ENCODE assay signal across 18 cellular contexts in genomic region chr7:140621326-140622035, GRCh38. TPM values are rescaled to one million over a fixed set of nuclear protein-coding genes. Genes with fewer than 3 reads are reported as not detected.
A peak's percentile ranks its signal among the peaks of the same experiment; 100 is the strongest.
DNase-seq lines count a peak whose midpoint lies in the region; ATAC-seq and TF ChIP-seq lines count a peak whose summit lies in the region.
"Had no signal": no experiment of that assay in that cellular context is flagged by ENCODE, and none has a peak within 500 bp of the region (broad histone marks: within the 10 kb centered on the region; RNA-seq: fewer than 3 reads in every experiment).

No MANE protein-coding gene starts in this region.

- intact Hi-C loops in lower lobe of right lung (cut with DNase I), result no loop called here

- H3K27ac Mint-ChIP-seq in brain, result peak overlapping the region in 3 of 5 experiments; percentile 8 to 34 (median 20)
- H3K27ac Mint-ChIP-seq: B cell had no signal

- TF ChIP-seq CTCF in brain (conservative IDR thresholded peaks at IDR 0.05) (no peak), lower lobe of right lung (IDR thresholded peaks at IDR 0.05) (no peak)

- H3K27me3 Mint-ChIP-seq in brain, result no peaks in the 10 kb centered on the region

- H3K36me3 ChIP-seq in lower lobe of right lung, result no peaks in the 10 kb centered on the region

- peaks cover 40% of the 10 kb centered on the region for H3K4me1 Mint-ChIP-seq in brain

- H3K27ac ChIP-seq in lower lobe of right lung, result no peak overlapping the region

- H3K9me3 ChIP-seq in lower lobe of right lung, result no peaks in the 10 kb centered on the region

- DNase-seq in EL (peak; percentile 74), M059J (ENCODE audit: low read depth) (peak; percentile 76), mesenteric fat pad (ENCODE audit: low spot score) (peak; percentile 14), inferior parietal cortex (ENCODE audit: extremely low spot score) (no peak), lower lobe of right lung (no peak), dermis blood vessel endothelial cell (no peak)
- DNase-seq: anterior cingulate cortex; effector CD4-positive, alpha-beta T cell; glutamatergic neuron; islet precursor cell; NCI-H146; NCI-H524 treated with DMSO at 0.1 percent for 48 hours; posterior cingulate gyrus; T1000 had no signal

- no peaks in the 10 kb centered on the region for H3K9me3 Mint-ChIP-seq in brain

- no peak overlapping the region for H3K4me3 ChIP-seq in lower lobe of right lung

- H3K4me3 Mint-ChIP-seq in brain, result no peak overlapping the region
- H3K4me3 Mint-ChIP-seq: B cell had no signal

- H3K36me3 Mint-ChIP-seq in brain, result peaks cover 47% of the 10 kb centered on the region

- ATAC-seq in lower lobe of right lung (no peak), HG02798 (IDR thresholded peaks at IDR 0.05; ENCODE audit: poor library complexity, unreplicated experiment) (no peak)
- ATAC-seq: Right ventricle myocardium inferior had no signal

- no peaks in the 10 kb centered on the region for H3K4me1 ChIP-seq in lower lobe of right lung

- no peaks in the 10 kb centered on the region for H3K27me3 ChIP-seq in lower lobe of right lung (ENCODE audit: low read depth)

RNA-seq across cellular contexts. Expression of gene DENND2A, which starts 19.1 kb away (rescaled TPM):
- total RNA-seq in M059J (2014; rRNA removed; shearing (Covaris generic)), result 11.5 and 19.9 TPM in 2 replicates
- 49.3 TPM for polyA plus RNA-seq in brain (ENCODE audit: insufficient read depth, low read depth, low replicate concordance)
- 24.6 TPM for total RNA-seq in mesenteric fat pad
- total RNA-seq in lower lobe of right lung, result 19.0 TPM
- total RNA-seq in dermis blood vessel endothelial cell, result 0.14 and 1.0 TPM in 2 replicates
- total RNA-seq: B cell had no signal

RNA-seq across cellular contexts. Expression of gene ADCK2, which starts 51.3 kb away (rescaled TPM):
- 14.2 and 22.0 TPM in 2 replicates for total RNA-seq in M059J (2014; rRNA removed; shearing (Covaris generic))
- 45.7 TPM for polyA plus RNA-seq in brain (ENCODE audit: insufficient read depth, low read depth, low replicate concordance)
- 13.3 TPM for total RNA-seq in mesenteric fat pad
- 18.9 TPM for total RNA-seq in lower lobe of right lung
- total RNA-seq in dermis blood vessel endothelial cell, result 30.6 and 44.2 TPM in 2 replicates

Comparison
In these comparisons a context has a peak if more than half of its experiments do, and no peak if none do; other contexts are left out.
1. DNase-seq: peak in EL (single experiment), M059J (single experiment) and mesenteric fat pad (single experiment); none in inferior parietal cortex (single experiment), lower lobe of right lung (single experiment) and dermis blood vessel endothelial cell (single experiment).